ENCODE assay signal across 8 cellular contexts in genomic region chr6:149942461-149942829, GRCh38. TPM values are rescaled to one million over a fixed set of nuclear protein-coding genes. Genes with fewer than 3 reads are reported as not detected.
DNase-seq lines count a peak whose midpoint lies in the region; ATAC-seq and TF ChIP-seq lines count a peak whose summit lies in the region.

No MANE protein-coding gene starts in this region.

- no peaks in the 10 kb centered on the region for H3K9me3 ChIP-seq in MG63

- no peaks in the 10 kb centered on the region for H3K9me3 Mint-ChIP-seq in natural killer cell

- peaks cover 13 to 31% of the 10 kb centered on the region in 2 donors for H3K4me1 Mint-ChIP-seq in natural killer cell

- CTCF ChIA-PET in BJ (lab: Yijun Ruan, JAX) = no interaction called here

- H3K36me3 Mint-ChIP-seq in natural killer cell = no peaks in the 10 kb centered on the region

- ATAC-seq in natural killer cell = no peak
- no peak for ATAC-seq in HG03108 (IDR thresholded peaks at IDR 0.05; ENCODE audit: unreplicated experiment)
- ATAC-seq in GM21786 (IDR thresholded peaks at IDR 0.05; ENCODE audit: unreplicated experiment) = no peak

- TF ChIP-seq CTCF in BJ (IDR thresholded peaks at IDR 0.05; ENCODE audit: insufficient read depth, low read depth, low read length) = no peak
- TF ChIP-seq CTCF in coronary artery (IDR thresholded peaks at IDR 0.05) = no peak
- TF ChIP-seq CTCF in natural killer cell (IDR thresholded peaks at IDR 0.05) = no peak

- H3K27ac ChIP-seq in coronary artery = no peak overlapping the region

- H3K27me3 ChIP-seq in BJ (ENCODE audit: control insufficient read depth, insufficient read depth, low read length) (peaks cover 3% of the 10 kb centered on the region), MG63 (peaks cover 7% of the 10 kb centered on the region; the same call in 1 of the 2 replicates)

- DNase-seq in BJ (ENCODE audit: low read depth) (no peak), MG63 (no peak), coronary artery (ENCODE audit: low spot score) (peak; percentile 72), natural killer cell (no peak), NCI-H2081 treated with DMSO at 0.1 percent for 48 hours (lab: John Stamatoyannopoulos, UW) (no peak)
- no peak for DNase-seq in stimulated activated CD4-positive, alpha-beta T cell treated with anti-CD3 and anti-CD28 coated beads, Interleukin-2, amount 100 ng/mL, for 24 hours

- POLR2A ChIA-PET in BJ (lab: Charles Lee) = no interaction called here

- peak overlapping the region; percentile 59 to 89 for H3K27ac Mint-ChIP-seq in natural killer cell

- peak overlapping the region; percentile 98 for H3K4me3 Mint-ChIP-seq in natural killer cell

- intact Hi-C loops in natural killer cell (cut with micrococcal nuclease) = no loop called here

- peaks cover 29 to 33% of the 10 kb centered on the region in 2 donors for H3K27me3 Mint-ChIP-seq in natural killer cell (ENCODE audit: low read depth in 2 of 2)

- H3K36me3 ChIP-seq in BJ (ENCODE audit: control insufficient read depth, insufficient read depth, low read length) = no peaks in the 10 kb centered on the region
- no peaks in the 10 kb centered on the region for H3K36me3 ChIP-seq in MG63

- peak overlapping the region; percentile 88 for H3K4me3 ChIP-seq in BJ (ENCODE audit: low read depth, low read length)
- H3K4me3 ChIP-seq in MG63 = peak overlapping the region; percentile 66
- peak overlapping the region; percentile 71 for H3K4me3 ChIP-seq in coronary artery

RNA-seq across cellular contexts. Expression of gene ULBP2, which starts 0.6 kb away (rescaled TPM):
- 15.1 and 22.8 TPM in 2 replicates for polyA plus RNA-seq in BJ (2011; rRNA removed)
- polyA minus RNA-seq in BJ (2011; rRNA and poly(A)+ RNA removed) = 3.4 and 8.3 TPM in 2 replicates
- 2.2 and 7.4 TPM in 2 replicates for total RNA-seq in MG63 (2014; rRNA removed; shearing (Covaris generic); ENCODE audit: low replicate concordance)
- 1 to 10 TPM in 2 of 3 donors, under 1 TPM in 1; 0.98 to 2.4 (median 2.4) TPM for total RNA-seq in natural killer cell

RNA-seq across cellular contexts. Expression of gene RAET1G, which starts 19.5 kb away (rescaled TPM):
- polyA plus RNA-seq in BJ (2011; rRNA removed) = 0.77 and 1.1 TPM in 2 replicates
- polyA minus RNA-seq in BJ (2011; rRNA and poly(A)+ RNA removed) = 0.38 TPM in 1 of 2 replicates, not detected in the other
- 3.2 TPM in 1 of 2 replicates, not detected in the other for total RNA-seq in MG63 (2014; rRNA removed; shearing (Covaris generic); ENCODE audit: low replicate concordance)
- under 1 TPM in 1 of 3 donors, not detected in 2; 0.43 TPM for total RNA-seq in natural killer cell

RNA-seq across cellular contexts. Expression of gene ULBP1, which starts 21.3 kb away (rescaled TPM):
- polyA plus RNA-seq in BJ (2011; rRNA removed) = 2.6 TPM in 2 replicates
- polyA minus RNA-seq in BJ (2011; rRNA and poly(A)+ RNA removed) = 0.43 and 0.93 TPM in 2 replicates
- 1.5 and 2.5 TPM in 2 replicates for total RNA-seq in MG63 (2014; rRNA removed; shearing (Covaris generic); ENCODE audit: low replicate concordance)
- total RNA-seq in natural killer cell = under 1 TPM in 2 of 3 donors, not detected in 1; 0.18 to 0.23 TPM

RNA-seq across cellular contexts. Expression of gene RAET1E, which starts 44.5 kb away (rescaled TPM):
- polyA plus RNA-seq in BJ (2011; rRNA removed) = 0.22 and 0.31 TPM in 2 replicates
- not detected in 2 replicates for polyA minus RNA-seq in BJ (2011; rRNA and poly(A)+ RNA removed)
- 2.8 and 5.7 TPM in 2 replicates for total RNA-seq in MG63 (2014; rRNA removed; shearing (Covaris generic); ENCODE audit: low replicate concordance)
- not detected for total RNA-seq in natural killer cell
